ENCODE assay signal across 17 cellular contexts in genomic region chr3:83941990-83942710, GRCh38.
A peak's percentile ranks its signal among the peaks of the same experiment; 100 is the strongest.
DNase-seq lines count a peak whose midpoint lies in the region; ATAC-seq and TF ChIP-seq lines count a peak whose summit lies in the region.
"Had no signal": no experiment of that assay in that cellular context is flagged by ENCODE, and none has a peak within 500 bp of the region (broad histone marks: within the 10 kb centered on the region; RNA-seq: fewer than 3 reads in every experiment).

No MANE protein-coding gene starts in this region.

- H3K9me3 ChIP-seq in PC-3 (ENCODE audit: low read length) (no peaks in the 10 kb centered on the region), psoas muscle (no peaks in the 10 kb centered on the region)
- H3K9me3 ChIP-seq: A549, HAP-1 had no signal

- no peak for TF ChIP-seq CTCF in GM23338 (conservative IDR thresholded peaks at IDR 0.05; ENCODE audit: low read depth in 2 of 2)
- TF ChIP-seq CTCF in PC-3 (conservative IDR thresholded peaks at IDR 0.05; ENCODE audit: low read depth, low read length): no peak
- no peak for TF ChIP-seq CTCF in psoas muscle (IDR thresholded peaks at IDR 0.05)

- no peak overlapping the region for H3K9ac ChIP-seq in PC-3 (ENCODE audit: low read length)

- DNase-seq in GM23338 (ENCODE audit: low spot score) (no peak), PC-3 (peak; percentile 14), UCSD-AML1 (lab: John Stamatoyannopoulos, UW; ENCODE audit: unreplicated experiment) (peak; percentile 7), psoas muscle (peak in 1 of 2 donors; percentile 56), substantia nigra (lab: John Stamatoyannopoulos, UW) (no peak), Right ventricle myocardium inferior (ENCODE audit: missing footprints) (no peak), activated T-cell treated with anti-CD3 and anti-CD28 coated beads for 4 hours (no peak)
- DNase-seq: CD8-positive, alpha-beta T cell; COR-L47; DMS153; DMS79 treated with DMSO at 0.1 percent for 48 hours; EL had no signal

- intact Hi-C loops in PC-3 (cut with micrococcal nuclease): no loop called here
- intact Hi-C loops in psoas muscle (cut with DNase I): no loop called here
- intact Hi-C loops in Right ventricle myocardium inferior (cut with DNase I): no loop called here

- H3K4me2 ChIP-seq in GM23338: no peak overlapping the region
- no peak overlapping the region for H3K4me2 ChIP-seq in PC-3 (ENCODE audit: low read length)
- H3K4me2 ChIP-seq: A549 had no signal

- H3F3A ChIP-seq in GM23338 (replicated peaks; ENCODE audit: low read depth) (no peaks in the 10 kb centered on the region), PC-3 (ENCODE audit: low read length, unreplicated experiment) (no peaks in the 10 kb centered on the region)

- no peaks in the 10 kb centered on the region for H3K9me3 Mint-ChIP-seq in GM23338

- CTCF ChIA-PET in PC-3 (lab: Charles Lee): no interaction called here

- H3K4me1 ChIP-seq in GM23338 (ENCODE audit: insufficient read depth) (no peaks in the 10 kb centered on the region), PC-3 (ENCODE audit: insufficient read depth, low read length) (peaks cover 30% of the 10 kb centered on the region), psoas muscle (peaks cover 7% of the 10 kb centered on the region)
- H3K4me1 ChIP-seq: A549 had no signal

- H3K4me3 ChIP-seq in GM23338 (no peak overlapping the region), PC-3 (ENCODE audit: low read length) (no peak overlapping the region), psoas muscle (peak overlapping the region; percentile 46)
- H3K4me3 ChIP-seq: A549, HAP-1 had no signal

- H2AFZ ChIP-seq in GM23338 (peak overlapping the region; percentile 72), PC-3 (ENCODE audit: low read length) (no peak overlapping the region)

- WGBS in psoas muscle, 3 donors: 22 to 31% (median 24%) methylated on average over 10 of the region's 10 CpGs

- H3K36me3 ChIP-seq in GM23338 (ENCODE audit: insufficient read depth) (no peaks in the 10 kb centered on the region), PC-3 (ENCODE audit: low read depth, low read length) (no peaks in the 10 kb centered on the region), psoas muscle (ENCODE audit: insufficient read depth in 1 of 2, low read depth in 1 of 2) (no peaks in the 10 kb centered on the region)
- H3K36me3 ChIP-seq: HAP-1 had no signal

- H3K36me3 Mint-ChIP-seq in GM23338 (ENCODE audit: low read depth): 0 out of 3 replicates have a peak, but pooled peaks cover 4% of the 10 kb centered on the region
- H3K36me3 Mint-ChIP-seq: CD14-positive monocyte; CD8-positive, alpha-beta T cell had no signal

- H3K79me2 ChIP-seq in GM23338 (replicated peaks; ENCODE audit: insufficient read depth) (no peaks in the 10 kb centered on the region), PC-3 (ENCODE audit: low read length) (no peaks in the 10 kb centered on the region)

- ATAC-seq in GM23338: no peak
- no peak for ATAC-seq in PC-3
- peak; percentile 86 to 96 (median 92) for ATAC-seq in psoas muscle
- ATAC-seq in GM19395 (IDR thresholded peaks at IDR 0.05; ENCODE audit: unreplicated experiment): no peak
- ATAC-seq in Right ventricle myocardium inferior: no peak
- ATAC-seq: A549; CD8-positive, alpha-beta T cell had no signal

- no peak overlapping the region for H3K27ac ChIP-seq in GM23338 (ENCODE audit: low read depth)
- H3K27ac ChIP-seq in PC-3 (ENCODE audit: low read length): no peak overlapping the region
- peak overlapping the region; percentile 84 for H3K27ac ChIP-seq in psoas muscle
- H3K27ac ChIP-seq in substantia nigra (ENCODE audit: low read depth, low read length, poor library complexity, severe bottlenecking): no peak overlapping the region
- H3K27ac ChIP-seq: A549, HL-60 had no signal

- H3K27me3 ChIP-seq in GM23338 (ENCODE audit: insufficient read depth): no peaks in the 10 kb centered on the region
- no peaks in the 10 kb centered on the region for H3K27me3 ChIP-seq in PC-3 (ENCODE audit: low read length)
- no peaks in the 10 kb centered on the region for H3K27me3 ChIP-seq in psoas muscle (ENCODE audit: insufficient read depth in 3 of 3, low read length in 2 of 3)

- peaks cover 2% of the 10 kb centered on the region; the same call in 1 of the 3 replicates for H3K4me1 Mint-ChIP-seq in GM23338
- H3K4me1 Mint-ChIP-seq: CD14-positive monocyte had no signal

- POLR2A ChIA-PET in PC-3 (lab: Charles Lee; ENCODE audit: unreplicated experiment): interaction anchor here (0.5 kb wide), 1 partner anchor 310 kb away, joined by 6 read pairs; no protein-coding TSS in a partner anchor

- H3K9me2 ChIP-seq in GM23338 (ENCODE audit: insufficient read depth) (no peaks in the 10 kb centered on the region), PC-3 (replicated peaks; ENCODE audit: low read length) (no peaks in the 10 kb centered on the region)

- peaks cover 7% of the 10 kb centered on the region for H3K27me3 Mint-ChIP-seq in GM23338 (ENCODE audit: insufficient read depth, low read depth, poor library complexity)

- no TSS peak for BruUV-seq in PC-3 (replicated peaks; lab: Mats Ljungman, UMichigan)

- no peak overlapping the region for H3K4me3 Mint-ChIP-seq in GM23338
- H3K4me3 Mint-ChIP-seq: CD14-positive monocyte; CD8-positive, alpha-beta T cell had no signal

- H4K20me1 ChIP-seq in GM23338 (replicated peaks; ENCODE audit: insufficient read depth) (no peaks in the 10 kb centered on the region), PC-3 (ENCODE audit: low read length) (no peaks in the 10 kb centered on the region)

- no peak overlapping the region for H3K27ac Mint-ChIP-seq in GM23338
- H3K27ac Mint-ChIP-seq: CD14-positive monocyte; CD8-positive, alpha-beta T cell had no signal

TF ChIP-seq in GM23338, 12 proteins besides CTCF, POLR2A, EP300 and RAD21 (continues in another document):
- no peak for TF ChIP-seq JUNB (IDR thresholded peaks at IDR 0.05; ENCODE audit: unreplicated experiment)
- no peak for TF ChIP-seq NANOG (IDR thresholded peaks at IDR 0.05; ENCODE audit: borderline replicate concordance)
- TF ChIP-seq ZNF462 (CRISPR knock-in tag; IDR thresholded peaks at IDR 0.05): no peak
- TF ChIP-seq POLR2AphosphoS5 (IDR thresholded peaks at IDR 0.05; ENCODE audit: low read depth): no peak
- no peak for TF ChIP-seq STAT1 (IDR thresholded peaks at IDR 0.05; ENCODE audit: unreplicated experiment)
- no peak for TF ChIP-seq EZH2phosphoT487 (IDR thresholded peaks at IDR 0.05; ENCODE audit: unreplicated experiment)
- TF ChIP-seq ZNF114 (CRISPR knock-in tag; IDR thresholded peaks at IDR 0.05): no peak
- no peak for TF ChIP-seq CREB1 (CRISPR knock-in tag; IDR thresholded peaks at IDR 0.05; ENCODE audit: low read depth)
- no peak for TF ChIP-seq ZNF331 (CRISPR knock-in tag; IDR thresholded peaks at IDR 0.05; ENCODE audit: low read depth)
- no peak for TF ChIP-seq EZH2 (IDR thresholded peaks at IDR 0.05; ENCODE audit: low read depth, unreplicated experiment)

Comparison
In these comparisons a context has a peak if more than half of its experiments do, and no peak if none do; other contexts are left out.
1. ATAC-seq: peak in psoas muscle (4 of 4); none in GM23338 (single experiment), PC-3 (single experiment), GM19395 (single experiment) and Right ventricle myocardium inferior (single experiment).
2. DNase-seq: peak in PC-3 (single experiment) and UCSD-AML1 (single experiment); none in GM23338 (single experiment), substantia nigra (0 of 49), Right ventricle myocardium inferior (single experiment) and activated T-cell treated with anti-CD3 and anti-CD28 coated beads for 4 hours (single experiment).